Comparison of ENCODE assay signal across 8 cellular contexts in the genomic region with DNA sequence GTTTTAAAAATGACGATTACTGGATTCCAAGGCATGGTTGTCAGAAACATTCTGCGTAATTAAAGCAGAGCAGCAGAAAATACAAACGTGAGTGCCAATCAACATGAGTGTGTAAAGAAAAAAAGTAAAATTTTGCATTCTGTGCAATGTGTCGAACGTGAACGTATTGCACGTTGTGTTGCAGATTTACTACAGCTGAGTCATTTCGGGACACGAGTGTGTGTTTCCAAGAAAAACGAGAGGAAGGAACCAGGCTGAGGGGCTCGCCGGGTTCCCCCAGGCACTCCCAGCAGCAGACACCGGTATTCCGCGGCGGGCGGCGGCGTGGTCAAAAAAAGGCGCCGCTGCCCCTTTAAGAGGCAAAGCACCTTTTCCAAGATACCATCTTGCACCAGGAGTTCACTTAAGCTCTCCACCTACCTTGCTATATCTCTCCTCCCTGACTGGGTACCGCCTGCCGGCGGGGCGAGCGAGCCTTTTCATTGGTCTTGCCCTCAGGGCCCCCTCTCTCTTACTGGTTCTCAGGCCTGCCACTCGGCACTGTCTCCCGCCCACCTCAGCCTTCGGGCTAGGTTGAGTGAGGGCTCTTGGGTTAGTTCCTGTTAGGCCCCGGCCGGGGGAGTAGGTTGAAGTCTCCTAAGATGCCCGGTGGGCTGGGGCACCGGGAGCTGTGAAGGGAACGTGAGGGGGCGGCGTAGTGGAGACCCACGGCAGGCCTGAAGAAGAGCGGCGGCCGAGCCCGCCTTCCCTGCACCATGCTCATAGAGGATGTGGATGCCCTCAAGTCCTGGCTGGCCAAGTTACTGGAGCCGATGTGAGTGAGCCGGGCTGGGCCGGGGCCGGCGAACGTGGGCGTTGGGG. TPM values are rescaled to one million over a fixed set of nuclear protein-coding genes. Genes with fewer than 3 reads are reported as not detected.
DNase-seq lines count a peak whose midpoint lies in the region; ATAC-seq and TF ChIP-seq lines count a peak whose summit lies in the region.

RBM27 (plus strand) TSS at position 595 of the 861 bp plus-strand sequence; CDS start at position 756, 161 bp downstream.

- H3K27me3 ChIP-seq in BJ (ENCODE audit: control insufficient read depth, insufficient read depth, low read length), result no peaks in the 10 kb centered on the region

- intact Hi-C loops in left colon (cut with DNase I, micrococcal nuclease), result no loop called here

- ATAC-seq in HG03457 (IDR thresholded peaks at IDR 0.05; ENCODE audit: unreplicated experiment), result peak; percentile 100
- peak; percentile 100 for ATAC-seq in left colon

- TF ChIP-seq CTCF in BJ (IDR thresholded peaks at IDR 0.05; ENCODE audit: insufficient read depth, low read depth, low read length), result no peak

- peak within 1 kb of the TSS; percentile 82 for H3K4me3 ChIP-seq in BJ (ENCODE audit: low read depth, low read length)

- no peaks in the 10 kb centered on the region for H3K36me3 ChIP-seq in BJ (ENCODE audit: control insufficient read depth, insufficient read depth, low read length)

- DNase-seq in BJ (ENCODE audit: low read depth) (peak; percentile 90), GM19240 (ENCODE audit: insufficient read length, low spot score) (peak; percentile 91), NCI-H524 treated with DMSO at 0.1 percent for 48 hours (lab: John Stamatoyannopoulos, UW) (peak; percentile 96), cortex of kidney (lab: John Stamatoyannopoulos, UW) (peak; percentile 71), left colon (peak; percentile 96 to 97)
- peak; percentile 96 to 98 for DNase-seq in activated CD4-positive, alpha-beta T cell treated with anti-CD3 and anti-CD28 coated beads for 4 hours
- peak; percentile 98 for DNase-seq in stimulated activated CD4-positive, alpha-beta T cell treated with anti-CD3 and anti-CD28 coated beads, Interleukin-1b, Interleukin-23, amount 100 ng/mL, for 48 hours

- CTCF ChIA-PET in BJ (lab: Yijun Ruan, JAX), result no interaction called here

- POLR2A ChIA-PET in BJ (lab: Charles Lee), result no interaction called here

RNA-seq across cellular contexts. Expression of gene RBM27, which starts in this region (rescaled TPM):
- polyA plus RNA-seq in BJ (2011; rRNA removed), result 13.7 and 19.0 TPM in 2 replicates
- 25.2 and 35.3 TPM in 2 replicates for polyA minus RNA-seq in BJ (2011; rRNA and poly(A)+ RNA removed)
- total RNA-seq in left colon, result 10 to 100 TPM; 17.6 to 20.1 TPM

Comparison
In these comparisons a context has a peak if more than half of its experiments do, and no peak if none do; other contexts are left out.
1. Peak in every context shown above with its lines: DNase-seq, ATAC-seq and H3K4me3 ChIP-seq.